ENCODE assay signal across 25 cellular contexts in the genomic region with DNA sequence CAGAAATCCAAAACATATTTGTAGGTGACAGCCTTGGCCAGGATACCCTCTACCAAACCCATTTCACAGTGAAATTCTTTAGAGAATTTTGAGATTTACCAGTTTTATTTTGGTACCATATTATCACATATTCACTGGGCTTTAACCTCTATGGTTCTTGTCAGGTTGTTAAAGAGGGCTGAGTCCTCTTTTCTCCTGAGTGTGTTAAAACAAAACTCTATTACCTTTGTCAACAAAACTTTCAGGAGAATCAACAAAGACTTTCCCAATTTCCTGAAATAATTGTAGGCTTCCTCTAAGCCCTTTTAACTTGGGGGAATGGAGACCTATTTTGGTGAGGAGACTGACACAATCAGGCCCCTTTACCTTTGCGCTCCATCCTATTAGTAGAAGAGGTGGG.
DNase-seq lines count a peak whose midpoint lies in the region; ATAC-seq and TF ChIP-seq lines count a peak whose summit lies in the region.
"Had no signal": no experiment of that assay in that cellular context is flagged by ENCODE, and none has a peak within 500 bp of the region (broad histone marks: within the 10 kb centered on the region; RNA-seq: fewer than 3 reads in every experiment).

No MANE protein-coding gene starts in this region.

- CTCF ChIA-PET in CD4-positive, alpha-beta memory T cell (lab: Charles Lee; ENCODE audit: partially characterized antibody): no interaction called here

- DNase-seq in activated T-cell treated with anti-CD3 and anti-CD28 coated beads, Interleukin-2, amount 50 U/mL, for 24 hours: no peak
- DNase-seq in activated T-cell treated with anti-CD3 and anti-CD28 coated beads, Interleukin-2, amount 50 U/mL, for 4 hours: no peak
- DNase-seq in activated naive CD8-positive, alpha-beta T cell treated with anti-CD3 and anti-CD28 coated beads, Interleukin-2, amount 50 U/mL, for 24 hours: no peak
- no peak for DNase-seq in activated naive CD8-positive, alpha-beta T cell treated with anti-CD3 and anti-CD28 coated beads for 36 hours
- DNase-seq in left lung: no peak
- DNase-seq in CD4-positive, alpha-beta memory T cell: no peak
- DNase-seq: AML-193; CD4-positive, alpha-beta T cell; CD8-positive, alpha-beta memory T cell; COR-L47; DMS 273 treated with DMSO at 0.1 percent for 48 hours; DMS153; DMS53; DMS79; DND-41; EL; GDM1 had no signal

- intact Hi-C loops in left lung (cut with DNase I): no loop called here
- intact Hi-C loops in CD4-positive, alpha-beta memory T cell (cut with micrococcal nuclease): no loop called here

- POLR2A ChIA-PET in CD4-positive, alpha-beta memory T cell (lab: Charles Lee; ENCODE audit: partially characterized antibody): no interaction called here

- H3K27me3 Mint-ChIP-seq in activated T-cell treated with anti-CD3 and anti-CD28 coated beads, Interleukin-2, amount 50 U/mL, for 24 hours: no peaks in the 10 kb centered on the region
- H3K27me3 Mint-ChIP-seq in activated T-cell treated with anti-CD3 and anti-CD28 coated beads, Interleukin-2, amount 50 U/mL, for 4 hours (ENCODE audit: low read depth): no peaks in the 10 kb centered on the region
- H3K27me3 Mint-ChIP-seq in activated naive CD8-positive, alpha-beta T cell: no peaks in the 10 kb centered on the region
- H3K27me3 Mint-ChIP-seq in activated naive CD8-positive, alpha-beta T cell treated with anti-CD3 and anti-CD28 coated beads, Interleukin-2, amount 50 U/mL, for 24 hours: no peaks in the 10 kb centered on the region
- H3K27me3 Mint-ChIP-seq in activated naive CD8-positive, alpha-beta T cell treated with anti-CD3 and anti-CD28 coated beads for 36 hours: no peaks in the 10 kb centered on the region
- H3K27me3 Mint-ChIP-seq in CD4-positive, alpha-beta memory T cell: no peaks in the 10 kb centered on the region
- H3K27me3 Mint-ChIP-seq: CD4-positive, alpha-beta T cell; CD8-positive, alpha-beta memory T cell had no signal

- H3K4me3 ChIP-seq in left lung: no peak overlapping the region
- H3K4me3 ChIP-seq in CD4-positive, alpha-beta memory T cell (ENCODE audit: low read length in 2 of 2): no peak overlapping the region
- H3K4me3 ChIP-seq: A549; BLaER1 treated with 17β-estradiol and CSF1 and Interleukin-3, amounts not matched to agents 10 nM and 100 nM; GM12878 had no signal

- H3K4me1 Mint-ChIP-seq in activated T-cell treated with anti-CD3 and anti-CD28 coated beads, Interleukin-2, amount 50 U/mL, for 24 hours (ENCODE audit: low read depth): peaks cover 47% of the 10 kb centered on the region
- H3K4me1 Mint-ChIP-seq in activated T-cell treated with anti-CD3 and anti-CD28 coated beads, Interleukin-2, amount 50 U/mL, for 4 hours (ENCODE audit: low read depth): peaks cover 21% of the 10 kb centered on the region
- H3K4me1 Mint-ChIP-seq in activated naive CD8-positive, alpha-beta T cell (ENCODE audit: low read depth): peaks cover 42% of the 10 kb centered on the region
- peaks cover 23% of the 10 kb centered on the region for H3K4me1 Mint-ChIP-seq in activated naive CD8-positive, alpha-beta T cell treated with anti-CD3 and anti-CD28 coated beads, Interleukin-2, amount 50 U/mL, for 24 hours
- peaks cover 27% of the 10 kb centered on the region for H3K4me1 Mint-ChIP-seq in activated naive CD8-positive, alpha-beta T cell treated with anti-CD3 and anti-CD28 coated beads for 36 hours
- H3K4me1 Mint-ChIP-seq in CD4-positive, alpha-beta memory T cell: peaks cover 6 to 19% (median 15%) of the 10 kb centered on the region in 4 donors
- H3K4me1 Mint-ChIP-seq: B cell had no signal

- no peak for ATAC-seq in activated T-cell treated with anti-CD3 and anti-CD28 coated beads, Interleukin-2, amount 50 U/mL, for 4 hours
- ATAC-seq in activated naive CD8-positive, alpha-beta T cell treated with anti-CD3 and anti-CD28 coated beads, Interleukin-2, amount 50 U/mL, for 24 hours: no peak
- peak; percentile 58 for ATAC-seq in left lung
- no peak for ATAC-seq in HG03565 (IDR thresholded peaks at IDR 0.05; ENCODE audit: unreplicated experiment)
- ATAC-seq: A549, GM12878 had no signal

- no peaks in the 10 kb centered on the region for H3K4me1 ChIP-seq in left lung
- peaks cover 3% of the 10 kb centered on the region for H3K4me1 ChIP-seq in CD4-positive, alpha-beta memory T cell (ENCODE audit: insufficient read depth, low read length)
- H3K4me1 ChIP-seq: A549; BLaER1 treated with 17β-estradiol and CSF1 and Interleukin-3, amounts not matched to agents 10 nM and 100 nM had no signal

- peak overlapping the region; percentile 19 for H3K27ac Mint-ChIP-seq in activated T-cell treated with anti-CD3 and anti-CD28 coated beads, Interleukin-2, amount 50 U/mL, for 24 hours
- H3K27ac Mint-ChIP-seq in activated naive CD8-positive, alpha-beta T cell: peak overlapping the region; percentile 5
- H3K27ac Mint-ChIP-seq in activated naive CD8-positive, alpha-beta T cell treated with anti-CD3 and anti-CD28 coated beads, Interleukin-2, amount 50 U/mL, for 24 hours: no peak overlapping the region
- peak overlapping the region; percentile 6 for H3K27ac Mint-ChIP-seq in activated naive CD8-positive, alpha-beta T cell treated with anti-CD3 and anti-CD28 coated beads for 36 hours
- no peak overlapping the region for H3K27ac Mint-ChIP-seq in CD4-positive, alpha-beta memory T cell
- H3K27ac Mint-ChIP-seq: B cell; CD4-positive, alpha-beta T cell; CD8-positive, alpha-beta memory T cell had no signal

- H3K36me3 Mint-ChIP-seq in activated T-cell treated with anti-CD3 and anti-CD28 coated beads, Interleukin-2, amount 50 U/mL, for 24 hours (ENCODE audit: low read depth): no peaks in the 10 kb centered on the region
- H3K36me3 Mint-ChIP-seq in activated T-cell treated with anti-CD3 and anti-CD28 coated beads, Interleukin-2, amount 50 U/mL, for 4 hours (ENCODE audit: insufficient read depth): no peaks in the 10 kb centered on the region
- peaks cover 3% of the 10 kb centered on the region for H3K36me3 Mint-ChIP-seq in activated naive CD8-positive, alpha-beta T cell
- H3K36me3 Mint-ChIP-seq in activated naive CD8-positive, alpha-beta T cell treated with anti-CD3 and anti-CD28 coated beads, Interleukin-2, amount 50 U/mL, for 24 hours (ENCODE audit: low read depth): peaks cover 5% of the 10 kb centered on the region
- peaks cover 17% of the 10 kb centered on the region for H3K36me3 Mint-ChIP-seq in activated naive CD8-positive, alpha-beta T cell treated with anti-CD3 and anti-CD28 coated beads for 36 hours
- H3K36me3 Mint-ChIP-seq in CD4-positive, alpha-beta memory T cell: peaks cover 0 to 6% of the 10 kb centered on the region in 2 donors

- H3K27ac ChIP-seq in left lung: no peak overlapping the region
- no peak overlapping the region for H3K27ac ChIP-seq in CD4-positive, alpha-beta memory T cell (ENCODE audit: low read depth, low read length)
- H3K27ac ChIP-seq: 22Rv1; A549; BLaER1 treated with 17β-estradiol and CSF1 and Interleukin-3, amounts not matched to agents 10 nM and 100 nM; C4-2B had no signal

- no peak overlapping the region for H3K4me3 Mint-ChIP-seq in activated T-cell treated with anti-CD3 and anti-CD28 coated beads, Interleukin-2, amount 50 U/mL, for 24 hours
- H3K4me3 Mint-ChIP-seq in activated T-cell treated with anti-CD3 and anti-CD28 coated beads, Interleukin-2, amount 50 U/mL, for 4 hours: no peak overlapping the region
- H3K4me3 Mint-ChIP-seq in activated naive CD8-positive, alpha-beta T cell: no peak overlapping the region
- no peak overlapping the region for H3K4me3 Mint-ChIP-seq in activated naive CD8-positive, alpha-beta T cell treated with anti-CD3 and anti-CD28 coated beads, Interleukin-2, amount 50 U/mL, for 24 hours
- H3K4me3 Mint-ChIP-seq in activated naive CD8-positive, alpha-beta T cell treated with anti-CD3 and anti-CD28 coated beads for 36 hours: no peak overlapping the region
- no peak overlapping the region for H3K4me3 Mint-ChIP-seq in CD4-positive, alpha-beta memory T cell
- H3K4me3 Mint-ChIP-seq: B cell; CD4-positive, alpha-beta T cell; CD8-positive, alpha-beta memory T cell had no signal

- H3K27me3 ChIP-seq in left lung: no peaks in the 10 kb centered on the region
- H3K27me3 ChIP-seq in CD4-positive, alpha-beta memory T cell (ENCODE audit: insufficient read depth, low read length): no peaks in the 10 kb centered on the region
- H3K27me3 ChIP-seq: BLaER1 treated with 17β-estradiol and CSF1 and Interleukin-3, amounts not matched to agents 10 nM and 100 nM had no signal

- H3K9me3 ChIP-seq in left lung: no peaks in the 10 kb centered on the region
- H3K9me3 ChIP-seq in CD4-positive, alpha-beta memory T cell (ENCODE audit: control insufficient read depth in 1 of 2, low read length in 2 of 2): no peaks in the 10 kb centered on the region
- H3K9me3 ChIP-seq: A549 had no signal

- H3K36me3 ChIP-seq in left lung: no peaks in the 10 kb centered on the region
- H3K36me3 ChIP-seq in CD4-positive, alpha-beta memory T cell (ENCODE audit: insufficient read depth, low read length): no peaks in the 10 kb centered on the region
- H3K36me3 ChIP-seq: BLaER1 treated with 17β-estradiol and CSF1 and Interleukin-3, amounts not matched to agents 10 nM and 100 nM had no signal

- H3K9me3 Mint-ChIP-seq in activated T-cell treated with anti-CD3 and anti-CD28 coated beads, Interleukin-2, amount 50 U/mL, for 24 hours: peaks cover 6% of the 10 kb centered on the region
- peaks cover under 1% of the 10 kb centered on the region for H3K9me3 Mint-ChIP-seq in activated T-cell treated with anti-CD3 and anti-CD28 coated beads, Interleukin-2, amount 50 U/mL, for 4 hours
- H3K9me3 Mint-ChIP-seq in activated naive CD8-positive, alpha-beta T cell (ENCODE audit: low read depth): peaks cover 16% of the 10 kb centered on the region
- peaks cover 12% of the 10 kb centered on the region for H3K9me3 Mint-ChIP-seq in activated naive CD8-positive, alpha-beta T cell treated with anti-CD3 and anti-CD28 coated beads, Interleukin-2, amount 50 U/mL, for 24 hours
- H3K9me3 Mint-ChIP-seq in activated naive CD8-positive, alpha-beta T cell treated with anti-CD3 and anti-CD28 coated beads for 36 hours: peaks cover 14% of the 10 kb centered on the region
- H3K9me3 Mint-ChIP-seq in CD4-positive, alpha-beta memory T cell: peaks cover 0 to 10% (median 3%) of the 10 kb centered on the region in 8 donors
- H3K9me3 Mint-ChIP-seq: CD4-positive, alpha-beta T cell had no signal

- TF ChIP-seq CTCF in left lung (IDR thresholded peaks at IDR 0.05): no peak

Comparison
In these comparisons a context has a peak if more than half of its experiments do, and no peak if none do; other contexts are left out.
1. H3K27ac Mint-ChIP-seq: peak in activated T-cell treated with anti-CD3 and anti-CD28 coated beads, Interleukin-2, amount 50 U/mL, for 24 hours (single experiment), activated naive CD8-positive, alpha-beta T cell (single experiment) and activated naive CD8-positive, alpha-beta T cell treated with anti-CD3 and anti-CD28 coated beads for 36 hours (single experiment); none in activated naive CD8-positive, alpha-beta T cell treated with anti-CD3 and anti-CD28 coated beads, Interleukin-2, amount 50 U/mL, for 24 hours (single experiment) and CD4-positive, alpha-beta memory T cell (0 of 7).